ENCODE assay signal across 8 cellular contexts in the genomic region with DNA sequence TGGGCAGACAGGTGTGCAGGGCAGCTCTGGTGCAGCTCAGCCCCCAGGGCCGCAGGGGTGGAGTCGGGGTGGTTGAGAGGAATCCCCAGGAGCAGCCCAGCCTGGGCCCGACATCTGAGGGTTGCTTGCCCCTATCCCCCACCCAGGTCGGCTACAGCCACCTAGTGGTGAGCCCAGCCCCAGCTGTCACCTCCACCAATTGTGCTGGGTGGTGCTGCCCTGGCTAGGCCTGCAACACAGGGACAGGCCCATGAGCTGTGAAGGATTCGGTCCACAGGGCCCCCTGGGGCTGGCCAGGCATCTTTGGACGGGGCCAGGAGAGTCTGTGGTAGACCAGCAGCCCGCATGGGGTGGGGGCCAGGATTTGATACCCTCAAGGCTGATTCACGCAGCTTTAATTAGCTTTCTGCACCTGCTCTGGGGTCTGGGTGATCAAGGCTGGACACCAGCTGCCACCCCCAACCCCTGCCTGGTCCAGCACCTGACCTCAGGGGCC. TPM values are rescaled to one million over a fixed set of nuclear protein-coding genes. Genes with fewer than 3 reads are reported as not detected.
DNase-seq lines count a peak whose midpoint lies in the region; ATAC-seq and TF ChIP-seq lines count a peak whose summit lies in the region.

No MANE protein-coding gene starts in this region.

- TF ChIP-seq CTCF in HFF-Myc (IDR thresholded peaks at IDR 0.05; ENCODE audit: low read depth, low read length, missing control alignments) = peak; percentile 74
- TF ChIP-seq CTCF in PC-3 (conservative IDR thresholded peaks at IDR 0.05; ENCODE audit: low read depth, low read length) = peak; percentile 55

- H3K4me1 Mint-ChIP-seq in activated naive CD4-positive, alpha-beta T cell treated with anti-CD3 and anti-CD28 coated beads for 36 hours (ENCODE audit: low read depth) = peaks cover 19% of the 10 kb centered on the region

- H3K4me1 ChIP-seq in PC-3 (ENCODE audit: insufficient read depth, low read length) (peaks cover 4% of the 10 kb centered on the region; the same call in 1 of the 2 replicates), right cardiac atrium (ENCODE audit: control insufficient read depth, insufficient read depth, low read length) (peaks cover 3% of the 10 kb centered on the region)

- CTCF ChIA-PET in PC-3 (lab: Charles Lee) = no interaction called here
- CTCF ChIA-PET in activated naive CD4-positive, alpha-beta T cell treated with anti-CD3 and anti-CD28 coated beads for 36 hours (lab: Charles Lee) = interaction anchor here (0.6 to 2.0 kb wide), 6 partner anchors 20 to 280 kb away, joined by 3 to 13 read pairs (median 4); no protein-coding TSS in a partner anchor

- no peaks in the 10 kb centered on the region for H3K27me3 ChIP-seq in PC-3 (ENCODE audit: low read length)
- no peaks in the 10 kb centered on the region for H3K27me3 ChIP-seq in right cardiac atrium (ENCODE audit: control insufficient read depth, insufficient read depth)

- H3K4me2 ChIP-seq in PC-3 (ENCODE audit: low read length) = no peak overlapping the region

- no peaks in the 10 kb centered on the region for H4K20me1 ChIP-seq in PC-3 (ENCODE audit: low read length)

- no peaks in the 10 kb centered on the region for H3K36me3 Mint-ChIP-seq in activated naive CD4-positive, alpha-beta T cell treated with anti-CD3 and anti-CD28 coated beads for 36 hours (ENCODE audit: low read depth)

- BruUV-seq in PC-3 (replicated peaks; lab: Mats Ljungman, UMichigan) = no TSS peak

- H3K27me3 Mint-ChIP-seq in activated naive CD4-positive, alpha-beta T cell treated with anti-CD3 and anti-CD28 coated beads for 36 hours (ENCODE audit: low read depth) = no peaks in the 10 kb centered on the region

- ATAC-seq in PC-3 (peak; percentile 68), right cardiac atrium (peak; percentile 31 to 43), HG03097 (IDR thresholded peaks at IDR 0.05; ENCODE audit: low FRiP score, unreplicated experiment) (no peak)

- no peaks in the 10 kb centered on the region for H3F3A ChIP-seq in PC-3 (ENCODE audit: low read length, unreplicated experiment)

- no peaks in the 10 kb centered on the region for H3K9me3 Mint-ChIP-seq in activated naive CD4-positive, alpha-beta T cell treated with anti-CD3 and anti-CD28 coated beads for 36 hours

- intact Hi-C loops in PC-3 (cut with micrococcal nuclease) (no loop called here), right cardiac atrium (cut with DNase I) (no loop called here)
- intact Hi-C loops in activated naive CD4-positive, alpha-beta T cell treated with anti-CD3 and anti-CD28 coated beads for 36 hours (cut with micrococcal nuclease) = loop anchor here (1.0 to 2.0 kb wide), 3 partner anchors 32 to 268 kb away; no protein-coding TSS in a partner anchor

- H3K4me3 Mint-ChIP-seq in activated naive CD4-positive, alpha-beta T cell treated with anti-CD3 and anti-CD28 coated beads for 36 hours = no peak overlapping the region

- WGBS in right cardiac atrium = 51% methylated on average over 8 of the region's 8 CpGs

- no peak overlapping the region for H3K9ac ChIP-seq in PC-3 (ENCODE audit: low read length)

- peak overlapping the region; percentile 36 for H3K27ac Mint-ChIP-seq in activated naive CD4-positive, alpha-beta T cell treated with anti-CD3 and anti-CD28 coated beads for 36 hours

- no peaks in the 10 kb centered on the region for H3K9me2 ChIP-seq in PC-3 (replicated peaks; ENCODE audit: low read length)

- POLR2A ChIA-PET in PC-3 (lab: Charles Lee; ENCODE audit: unreplicated experiment) = no interaction called here

- no peak overlapping the region for H2AFZ ChIP-seq in PC-3 (ENCODE audit: low read length)

- H3K79me2 ChIP-seq in PC-3 (ENCODE audit: low read length) = no peaks in the 10 kb centered on the region

- H3K27ac ChIP-seq in PC-3 (ENCODE audit: low read length) (no peak overlapping the region), right cardiac atrium (ENCODE audit: low read length) (peak overlapping the region; percentile 54)

- no peaks in the 10 kb centered on the region for H3K9me3 ChIP-seq in PC-3 (ENCODE audit: low read length)
- no peaks in the 10 kb centered on the region for H3K9me3 ChIP-seq in right cardiac atrium (ENCODE audit: control insufficient read depth, low read length)

- no peaks in the 10 kb centered on the region for H3K36me3 ChIP-seq in PC-3 (ENCODE audit: low read depth, low read length)

- DNase-seq in EH (ENCODE audit: low read depth) = peak; percentile 21
- DNase-seq in HFF-Myc (ENCODE audit: extremely low read depth, low read depth) = no peak
- DNase-seq in PC-3 = peak; percentile 30
- peak; percentile 81 for DNase-seq in activated naive CD4-positive, alpha-beta T cell treated with anti-CD3 and anti-CD28 coated beads for 36 hours
- DNase-seq in right cardiac atrium = peak; percentile 50 to 81 (median 81)
- peak; percentile 35 to 39 for DNase-seq in stimulated activated CD4-positive, alpha-beta T cell treated with anti-CD3 and anti-CD28 coated beads, Interleukin-4, amount 100 ng/mL, for 4 hours
- no peak for DNase-seq in H4 (ENCODE audit: low spot score)

- H3K4me3 ChIP-seq in HFF-Myc (replicated peaks; ENCODE audit: low read depth, low read length) (no peak overlapping the region), PC-3 (ENCODE audit: low read length) (no peak overlapping the region), right cardiac atrium (ENCODE audit: low read length) (no peak overlapping the region)

RNA-seq across cellular contexts. Expression of a gene that starts 29.5 kb away (rescaled TPM):
- total RNA-seq in PC-3 (2014; rRNA removed) = 10.4 and 12.2 TPM in 2 replicates
- 1 to 10 TPM; 2.1 to 2.5 TPM for total RNA-seq in activated naive CD4-positive, alpha-beta T cell treated with anti-CD3 and anti-CD28 coated beads for 36 hours
- 1 to 10 TPM in 3 of 4 donors, under 1 TPM in 1; 0.56 to 1.9 (median 1.2) TPM for total RNA-seq in right cardiac atrium
- polyA plus RNA-seq in right cardiac atrium = 1.1 TPM
- total RNA-seq in H4 (2014; rRNA removed; shearing (Covaris generic)) = 3.2 TPM in 2 replicates

Comparison
In these comparisons a context has a peak if more than half of its experiments do, and no peak if none do; other contexts are left out.
1. DNase-seq: peak in EH (single experiment), PC-3 (single experiment), activated naive CD4-positive, alpha-beta T cell treated with anti-CD3 and anti-CD28 coated beads for 36 hours (single experiment), right cardiac atrium (3 of 3) and stimulated activated CD4-positive, alpha-beta T cell treated with anti-CD3 and anti-CD28 coated beads, Interleukin-4, amount 100 ng/mL, for 4 hours (2 of 2); none in HFF-Myc (single experiment) and H4 (single experiment).